In the genomic region with DNA sequence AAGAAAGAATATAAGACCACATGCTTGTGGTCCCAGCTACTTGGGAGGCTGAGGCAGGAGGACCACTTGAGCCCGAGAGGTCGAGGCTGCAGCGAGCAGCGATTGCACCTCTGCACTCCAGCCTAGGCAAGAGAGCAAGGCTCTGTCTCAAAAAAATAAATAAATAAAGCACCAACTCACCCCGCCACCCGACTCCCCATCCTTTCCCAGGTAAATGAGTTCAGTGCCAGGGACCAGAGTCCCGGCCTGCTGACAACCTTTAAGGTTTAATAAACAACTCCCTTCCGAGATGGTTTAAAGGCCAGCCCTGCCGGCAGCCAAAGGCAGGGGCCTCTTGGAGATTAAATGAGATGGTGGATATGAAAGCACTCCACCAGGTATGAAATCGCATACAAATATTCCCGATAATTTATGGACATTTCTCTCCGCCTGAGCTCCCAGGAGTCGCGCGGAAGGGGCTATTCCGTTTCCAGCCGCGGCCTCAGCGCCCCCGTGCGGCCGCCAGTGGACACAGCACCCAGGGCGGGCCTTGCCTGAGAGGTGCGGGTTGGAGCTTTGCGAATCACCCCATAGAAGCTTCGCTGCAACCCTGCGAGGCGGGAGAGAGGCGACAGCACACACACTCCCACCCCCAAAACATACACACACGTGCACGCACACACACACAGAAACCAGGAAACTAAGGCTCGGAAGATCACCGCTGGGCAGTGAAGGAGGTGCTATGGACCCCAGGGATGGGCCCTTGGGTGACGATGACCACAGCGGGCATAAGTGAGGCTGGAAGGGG, we compare ENCODE assay signal across 8 cellular contexts. TPM values are rescaled to one million over a fixed set of nuclear protein-coding genes. Genes with fewer than 3 reads are reported as not detected.
A peak's percentile ranks its signal among the peaks of the same experiment; 100 is the strongest.
DNase-seq lines count a peak whose midpoint lies in the region; ATAC-seq and TF ChIP-seq lines count a peak whose summit lies in the region.

No MANE protein-coding gene starts in this region.

- no peak overlapping the region for H3K4me3 Mint-ChIP-seq in CD8-positive, alpha-beta T cell

- no peak overlapping the region for H3K27ac ChIP-seq in CD8-positive, alpha-beta T cell (ENCODE audit: low read depth, low read length)
- H3K27ac ChIP-seq in neutrophil, result no peak overlapping the region

- CTCF ChIA-PET in CD8-positive, alpha-beta T cell (lab: Charles Lee), result interaction anchor here (0.5 to 2.4 kb wide), 17 partner anchors 7 to 1642 kb away, joined by 3 to 8 read pairs (median 4); a partner anchor contains a TSS

- intact Hi-C loops in CD8-positive, alpha-beta T cell (cut with DNase I, micrococcal nuclease), result loop anchor here in 1 of 2 experiments (10.0 kb wide), 1 partner anchor 675 kb away; a partner anchor contains a TSS

- no peak overlapping the region for H3K4me3 ChIP-seq in CD8-positive, alpha-beta T cell (ENCODE audit: low read depth, low read length)
- H3K4me3 ChIP-seq in fibroblast of the aortic adventitia (ENCODE audit: low read depth, low read length) (no peak overlapping the region), neutrophil (ENCODE audit: low read depth in 1 of 2, low read length in 1 of 2) (peak overlapping the region in 1 of 2 experiments; percentile 19)

- H3K9me3 Mint-ChIP-seq in CD8-positive, alpha-beta T cell, result no peaks in the 10 kb centered on the region

- peaks cover 30% of the 10 kb centered on the region for H3K27me3 Mint-ChIP-seq in CD8-positive, alpha-beta T cell (ENCODE audit: low read depth)

- H3K9me3 ChIP-seq in CD8-positive, alpha-beta T cell (ENCODE audit: low read length), result no peaks in the 10 kb centered on the region
- H3K9me3 ChIP-seq in neutrophil, result no peaks in the 10 kb centered on the region

- peak; percentile 44 for ATAC-seq in CD8-positive, alpha-beta T cell
- no peak for ATAC-seq in HG03139 (IDR thresholded peaks at IDR 0.05; ENCODE audit: unreplicated experiment)

- H3K36me3 ChIP-seq in CD8-positive, alpha-beta T cell (ENCODE audit: insufficient read depth, low read length), result no peaks in the 10 kb centered on the region
- no peaks in the 10 kb centered on the region for H3K36me3 ChIP-seq in neutrophil

- peak; percentile 32 to 75 (median 50) for DNase-seq in CD8-positive, alpha-beta T cell
- DNase-seq in HK-2 (ENCODE audit: unreplicated experiment), result peak; percentile 77
- DNase-seq in RPMI8226, result peak; percentile 67
- DNase-seq in activated T-helper 9 cell treated with anti-CD3 and anti-CD28 coated beads, Interleukin-2, amount 50 U/mL, for 16 hours (ENCODE audit: low read depth), result peak; percentile 55
- DNase-seq in fibroblast of the aortic adventitia (ENCODE audit: low read depth), result peak; percentile 43
- no peak for DNase-seq in NCI-H1105 treated with DMSO at 0.1 percent for 48 hours (lab: John Stamatoyannopoulos, UW)

- no peaks in the 10 kb centered on the region for H3K27me3 ChIP-seq in CD8-positive, alpha-beta T cell (ENCODE audit: insufficient read depth, low read length)
- H3K27me3 ChIP-seq in neutrophil, result peaks cover 49% of the 10 kb centered on the region

- H3K27ac Mint-ChIP-seq in CD8-positive, alpha-beta T cell, result no peak overlapping the region

- peaks cover 9% of the 10 kb centered on the region for H3K36me3 Mint-ChIP-seq in CD8-positive, alpha-beta T cell

- POLR2A ChIA-PET in CD8-positive, alpha-beta T cell (lab: Charles Lee), result no interaction called here

- TF ChIP-seq CTCF in CD8-positive, alpha-beta T cell (IDR thresholded peaks at IDR 0.05), result peak; percentile 94
- TF ChIP-seq CTCF in fibroblast of the aortic adventitia (IDR thresholded peaks at IDR 0.05; ENCODE audit: insufficient read depth, low read length) (peak; percentile 98), neutrophil (IDR thresholded peaks at IDR 0.05) (peak; percentile 96)

- peaks cover 15% of the 10 kb centered on the region for H3K4me1 Mint-ChIP-seq in CD8-positive, alpha-beta T cell (ENCODE audit: low read depth)

- peaks cover 12% of the 10 kb centered on the region for H3K4me1 ChIP-seq in CD8-positive, alpha-beta T cell (ENCODE audit: insufficient read depth, low read length)
- peaks cover 12 to 20% of the 10 kb centered on the region in 2 experiments for H3K4me1 ChIP-seq in neutrophil (ENCODE audit: control insufficient read depth in 1 of 2, insufficient read depth in 1 of 2, low read depth in 1 of 2, low read length in 1 of 2)

RNA-seq across cellular contexts. Expression of a gene that starts 4.0 kb away (rescaled TPM):
- 1,000 to 10,000 TPM; 2,036 to 2,081 TPM for total RNA-seq in CD8-positive, alpha-beta T cell
- 268 and 400 TPM in 2 replicates for total RNA-seq in fibroblast of the aortic adventitia (ENCODE audit: low replicate concordance)

RNA-seq across cellular contexts. Expression of a gene that starts 13.9 kb away (rescaled TPM):
- total RNA-seq in CD8-positive, alpha-beta T cell, result 1 to 10 TPM; 4.6 to 5.6 TPM
- 0.54 and 2.4 TPM in 2 replicates for total RNA-seq in fibroblast of the aortic adventitia (ENCODE audit: low replicate concordance)
